Comparison of ENCODE assay signal across 8 cellular contexts in genomic region chr7:105531797-105532671, GRCh38. TPM values are rescaled to one million over a fixed set of nuclear protein-coding genes. Genes with fewer than 3 reads are reported as not detected.
DNase-seq lines count a peak whose midpoint lies in the region; ATAC-seq, FAIRE-seq and TF ChIP-seq lines count a peak whose summit lies in the region.

Gene RINT1 (plus strand): TSS chr7:105532201. CDS start chr7:105532316, 115 bp downstream.

- H3K9me3 ChIP-seq in HepG2 (ENCODE audit: low read length): no peaks in the 10 kb centered on the region

- POLR2A ChIA-PET in activated CD4-positive, alpha-beta T cell treated with anti-CD3 and anti-CD28 coated beads, Interleukin-2, amount 10 ng/mL, durations not matched to agents 7 days and 5 days (lab: Charles Lee): no interaction called here
- POLR2A ChIA-PET in HepG2 (lab: Yijun Ruan, JAX): interaction anchor here (0.5 to 1.8 kb wide), 20 partner anchors 8 to 580 kb away, joined by 3 to 18 read pairs (median 4); partner anchors contain the start of genes EFCAB10, KMT2E, PUS7 and SYPL1

- peak within 1 kb of the TSS; percentile 99 for H3K9ac ChIP-seq in HepG2 (ENCODE audit: insufficient read depth, low read depth, low read length)

- ATAC-seq in GM19324 (IDR thresholded peaks at IDR 0.05; ENCODE audit: low FRiP score, unreplicated experiment): peak; percentile 98
- ATAC-seq in HG03469 (IDR thresholded peaks at IDR 0.05; ENCODE audit: unreplicated experiment): peak; percentile 97
- ATAC-seq in HepG2: peak; percentile 98

- peaks cover 2 to 11% of the 10 kb centered on the region in 2 experiments; a peak in 3 of 5 replicates for H3K36me3 ChIP-seq in HepG2 (replicated peaks in 1 of 2; ENCODE audit: control insufficient read depth in 1 of 2, insufficient read depth in 2 of 2, low read length in 2 of 2)

- peak within 1 kb of the TSS; percentile 94 for H3K4me3 Mint-ChIP-seq in activated CD4-positive, alpha-beta T cell treated with anti-CD3 and anti-CD28 coated beads, Interleukin-2, amount 10 ng/mL, durations not matched to agents 7 days and 5 days

- TF ChIP-seq EP300 in HepG2 (IDR thresholded peaks at IDR 0.05; ENCODE audit: low read depth in 2 of 2, low read length in 2 of 2) (0 out of 4 replicates have a peak, but pooled peaks of 1 of the 2 experiments have one; percentile 32), HepG2 (CRISPR knock-in tag; IDR thresholded peaks at IDR 0.05; ENCODE audit: borderline replicate concordance) (peak; percentile 51)

- TF ChIP-seq POLR2A in HepG2 (IDR thresholded peaks at IDR 0.05; ENCODE audit: insufficient read depth in 1 of 2, low read depth in 2 of 2, low read length in 2 of 2): peak; percentile 98 to 99

- peak within 1 kb of the TSS; percentile 98 for H2AFZ ChIP-seq in HepG2 (ENCODE audit: low read length)

- H3K4me2 ChIP-seq in HepG2 (ENCODE audit: low read depth, low read length): peak within 1 kb of the TSS; percentile 93

- DNase-seq in NCI-H526 (lab: John Stamatoyannopoulos, UW) (peak; percentile 89 to 96), dedifferentiated amniotic fluid mesenchymal stem cell (ENCODE audit: extremely low spot score) (peak; percentile 87), HepG2 (ENCODE audit: low spot score) (peak; percentile 86)
- DNase-seq in activated CD4-positive, alpha-beta T cell treated with anti-CD3 and anti-CD28 coated beads, Interleukin-2, amount 10 ng/mL, durations not matched to agents 7 days and 5 days: peak; percentile 89
- peak; percentile 88 for DNase-seq in stimulated activated CD4-positive, alpha-beta T cell treated with anti-CD3 and anti-CD28 coated beads, Interleukin-4, amount 100 ng/mL, for 1 hour

- peaks cover 23% of the 10 kb centered on the region for H3K79me2 ChIP-seq in HepG2 (ENCODE audit: insufficient read depth, low read length)

- in situ Hi-C loops in HepG2 (cut with HindIII; ENCODE audit: extremely low pct_ligation_motif_present, low pct_unique_long_range_greater_than_20kb): no loop called here

- H3K27ac Mint-ChIP-seq in activated CD4-positive, alpha-beta T cell treated with anti-CD3 and anti-CD28 coated beads, Interleukin-2, amount 10 ng/mL, durations not matched to agents 7 days and 5 days: peak within 1 kb of the TSS; percentile 99

- BruUV-seq in HepG2 (replicated peaks; lab: Mats Ljungman, UMichigan): no TSS peak

- H3K27ac ChIP-seq in C4-2B (peak within 1 kb of the TSS; percentile 81), HepG2 (ENCODE audit: extremely low read length, insufficient read depth, low read length) (peak within 1 kb of the TSS; percentile 92)

- H3K36me3 Mint-ChIP-seq in activated CD4-positive, alpha-beta T cell treated with anti-CD3 and anti-CD28 coated beads, Interleukin-2, amount 10 ng/mL, durations not matched to agents 7 days and 5 days (ENCODE audit: low read depth): peaks cover 16% of the 10 kb centered on the region

- under 1% methylated on average over 11 of the region's 42 CpGs for WGBS in HepG2 (ENCODE audit: low lambda C conversion rate)

- H4K20me1 ChIP-seq in HepG2 (ENCODE audit: insufficient read depth, low read length): no peaks in the 10 kb centered on the region

- CTCF ChIA-PET in activated CD4-positive, alpha-beta T cell treated with anti-CD3 and anti-CD28 coated beads, Interleukin-2, amount 10 ng/mL, durations not matched to agents 7 days and 5 days (lab: Charles Lee): interaction anchor here (0.5 to 2.1 kb wide), 34 partner anchors 8 to 1234 kb away, joined by 3 to 21 read pairs (median 4); partner anchors contain the start of genes EFCAB10 and PUS7
- CTCF ChIA-PET in HepG2 (lab: Yijun Ruan, JAX; ENCODE audit: low intra/inter-chr PET ratio, low total read pairs): no interaction called here

- H3K27me3 Mint-ChIP-seq in activated CD4-positive, alpha-beta T cell treated with anti-CD3 and anti-CD28 coated beads, Interleukin-2, amount 10 ng/mL, durations not matched to agents 7 days and 5 days: peaks cover under 1% of the 10 kb centered on the region

- TF ChIP-seq CTCF in C4-2B (conservative IDR thresholded peaks at IDR 0.05): peak; percentile 98
- TF ChIP-seq CTCF in HepG2 (CRISPR knock-in tag; IDR thresholded peaks at IDR 0.05): peak; percentile 96

- no peaks in the 10 kb centered on the region; a peak in 1 of 5 replicates for H3K27me3 ChIP-seq in HepG2 (ENCODE audit: control insufficient read depth in 1 of 2, insufficient read depth in 2 of 2, low read length in 2 of 2)

- no peaks in the 10 kb centered on the region for H3K9me3 Mint-ChIP-seq in activated CD4-positive, alpha-beta T cell treated with anti-CD3 and anti-CD28 coated beads, Interleukin-2, amount 10 ng/mL, durations not matched to agents 7 days and 5 days

- H3K4me1 Mint-ChIP-seq in activated CD4-positive, alpha-beta T cell treated with anti-CD3 and anti-CD28 coated beads, Interleukin-2, amount 10 ng/mL, durations not matched to agents 7 days and 5 days: peaks cover 42% of the 10 kb centered on the region

- intact Hi-C loops in HepG2 (cut with micrococcal nuclease; ENCODE audit: unreplicated experiment): no loop called here

- H3K4me1 ChIP-seq in HepG2 (ENCODE audit: insufficient read depth, low read length): peaks cover 14% of the 10 kb centered on the region

- peak; percentile 65 for TF ChIP-seq RAD21 in HepG2 (CRISPR knock-in tag; IDR thresholded peaks at IDR 0.05)

- H3K4me3 ChIP-seq in HepG2 (replicated peaks in 1 of 3; ENCODE audit: insufficient read depth in 1 of 3, low read depth in 2 of 3, low read length in 3 of 3): peak within 1 kb of the TSS; percentile 83 to 99 (median 95)

- FAIRE-seq in HepG2 (lab: Jason Lieb, UNC): peak; percentile 60

TF ChIP-seq in HepG2, 621 proteins besides CTCF, POLR2A, EP300 and RAD21 (continues in another document):
- TF ChIP-seq ZNF451 (CRISPR knock-in tag; IDR thresholded peaks at IDR 0.05) (no peak; the same call in 1 of the 2 replicates), ZNF335 (CRISPR knock-in tag; IDR thresholded peaks at IDR 0.05) (peak; percentile 81), ELK4 (CRISPR knock-in tag; IDR thresholded peaks at IDR 0.05; ENCODE audit: borderline replicate concordance) (no peak), HOXA5 (CRISPR knock-in tag; IDR thresholded peaks at IDR 0.05) (peak; percentile 61; the same call in 1 of the 2 replicates), ZBTB38 (CRISPR knock-in tag; IDR thresholded peaks at IDR 0.05) (peak; percentile 86)
- TF ChIP-seq, protein P1, sequence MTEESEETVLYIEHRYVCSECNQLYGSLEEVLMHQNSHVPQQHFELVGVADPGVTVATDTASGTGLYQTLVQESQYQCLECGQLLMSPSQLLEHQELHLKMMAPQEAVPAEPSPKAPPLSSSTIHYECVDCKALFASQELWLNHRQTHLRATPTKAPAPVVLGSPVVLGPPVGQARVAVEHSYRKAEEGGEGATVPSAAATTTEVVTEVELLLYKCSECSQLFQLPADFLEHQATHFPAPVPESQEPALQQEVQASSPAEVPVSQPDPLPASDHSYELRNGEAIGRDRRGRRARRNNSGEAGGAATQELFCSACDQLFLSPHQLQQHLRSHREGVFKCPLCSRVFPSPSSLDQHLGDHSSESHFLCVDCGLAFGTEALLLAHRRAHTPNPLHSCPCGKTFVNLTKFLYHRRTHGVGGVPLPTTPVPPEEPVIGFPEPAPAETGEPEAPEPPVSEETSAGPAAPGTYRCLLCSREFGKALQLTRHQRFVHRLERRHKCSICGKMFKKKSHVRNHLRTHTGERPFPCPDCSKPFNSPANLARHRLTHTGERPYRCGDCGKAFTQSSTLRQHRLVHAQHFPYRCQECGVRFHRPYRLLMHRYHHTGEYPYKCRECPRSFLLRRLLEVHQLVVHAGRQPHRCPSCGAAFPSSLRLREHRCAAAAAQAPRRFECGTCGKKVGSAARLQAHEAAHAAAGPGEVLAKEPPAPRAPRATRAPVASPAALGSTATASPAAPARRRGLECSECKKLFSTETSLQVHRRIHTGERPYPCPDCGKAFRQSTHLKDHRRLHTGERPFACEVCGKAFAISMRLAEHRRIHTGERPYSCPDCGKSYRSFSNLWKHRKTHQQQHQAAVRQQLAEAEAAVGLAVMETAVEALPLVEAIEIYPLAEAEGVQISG (CRISPR knock-in tag; IDR thresholded peaks at IDR 0.05): peak; percentile 100

RNA-seq across cellular contexts. Expression of gene RINT1, which starts in this region (rescaled TPM):
- total RNA-seq in activated CD4-positive, alpha-beta T cell treated with anti-CD3 and anti-CD28 coated beads, Interleukin-2, amount 10 ng/mL, durations not matched to agents 7 days and 5 days: 10 to 100 TPM; 20.2 to 22.0 TPM
- total RNA-seq in HepG2 (2016; rRNA removed; fragmentation: Illumina TruSeq; extraction: Trizol): 19.3 and 31.4 TPM in 2 replicates
- total RNA-seq in HepG2 (2016; cell fraction: cytosol; rRNA removed; fragmentation: Illumina TruSeq; extraction: Trizol; ENCODE audit: low read depth): 8.9 and 10.3 TPM in 2 replicates
- 19.6 and 29.5 TPM in 2 replicates for total RNA-seq in HepG2 (2016; cell fraction: insoluble cytoplasmic fraction; rRNA removed; fragmentation: Illumina TruSeq; extraction: Trizol)
- 7.6 and 9.3 TPM in 2 replicates for total RNA-seq in HepG2 (2016; cell fraction: membrane; rRNA removed; fragmentation: Illumina TruSeq; extraction: Trizol)
- total RNA-seq in HepG2 (2016; cell fraction: nucleus; rRNA removed; fragmentation: Illumina TruSeq; extraction: Trizol): 17.4 and 19.1 TPM in 2 replicates
- 10.0 and 14.7 TPM in 2 replicates for polyA plus RNA-seq in HepG2 (2011; rRNA removed)
- 4.2 and 5.0 TPM in 2 replicates for polyA plus RNA-seq in HepG2 (2011; cell fraction: cytosol; rRNA removed)
- 9.9 and 10.9 TPM in 2 replicates for polyA plus RNA-seq in HepG2 (2011; cell fraction: nucleus; rRNA removed)
- polyA plus RNA-seq in HepG2 (2012): 8.1 and 11.7 TPM in 2 replicates
- 1.5 and 1.6 TPM in 2 replicates for polyA plus RNA-seq in HepG2 (2016; cell fraction: cytosol; fragmentation: Illumina TruSeq; extraction: Trizol; ENCODE audit: low read depth)
- 23.0 and 24.7 TPM in 2 replicates for polyA plus RNA-seq in HepG2 (2016; cell fraction: insoluble cytoplasmic fraction; fragmentation: Illumina TruSeq; extraction: Trizol; ENCODE audit: low read depth)
- 2.3 and 3.0 TPM in 2 replicates for polyA plus RNA-seq in HepG2 (2016; cell fraction: membrane; fragmentation: Illumina TruSeq; extraction: Trizol; ENCODE audit: low read depth)
- polyA plus RNA-seq in HepG2 (2016; cell fraction: nucleus; fragmentation: Illumina TruSeq; extraction: Trizol; ENCODE audit: insufficient read depth, low read depth): 29.6 and 32.0 TPM in 2 replicates
- 12.5 and 16.3 TPM in 2 replicates for polyA minus RNA-seq in HepG2 (2011; rRNA and poly(A)+ RNA removed; ENCODE audit: low replicate concordance)
- polyA minus RNA-seq in HepG2 (2011; cell fraction: cytosol; rRNA and poly(A)+ RNA removed): 11.4 and 14.4 TPM in 2 replicates
- 20.8 and 22.5 TPM in 2 replicates for polyA minus RNA-seq in HepG2 (2011; cell fraction: nucleus; rRNA and poly(A)+ RNA removed)

Comparison
In these comparisons a context has a peak if more than half of its experiments do, and no peak if none do; other contexts are left out.
1. Peak in every context shown above with its lines: DNase-seq, ATAC-seq, H3K4me3 ChIP-seq and H3K27ac ChIP-seq.